Comparison of ENCODE assay signal across 32 cellular contexts in genomic region chr6:84669945-84670344, GRCh38.
"Had no signal": no experiment of that assay in that cellular context is flagged by ENCODE, and none has a peak within 500 bp of the region (broad histone marks: within the 10 kb centered on the region; RNA-seq: fewer than 3 reads in every experiment).

No MANE protein-coding gene starts in this region.

- H3K27me3 ChIP-seq: ascending aorta, breast epithelium, cardiac muscle cell, colonic mucosa, esophagus squamous epithelium, gastroesophageal sphincter had no signal

- H3K36me3 ChIP-seq: ascending aorta, breast epithelium, cardiac muscle cell, colonic mucosa, esophagus squamous epithelium, gastroesophageal sphincter, WERI-Rb-1 had no signal

- H3K4me1 ChIP-seq: breast epithelium, colonic mucosa, esophagus squamous epithelium, gastroesophageal sphincter had no signal

- DNase-seq: activated B cell treated with CpG ODN at 0.5 μM for 24 hours; activated CD4-positive, alpha-beta T cell treated with anti-CD3 and anti-CD28 coated beads for 48 hours; activated CD4-positive, alpha-beta T cell treated with anti-CD3 and anti-CD28 coated beads, Interleukin-2, amount 50 U/mL, for 1 hour; activated CD4-positive, alpha-beta T cell treated with anti-CD3 and anti-CD28 coated beads, Interleukin-2, amount 50 U/mL, for 48 hours; activated CD8-positive, alpha-beta memory T cell treated with anti-CD3 and anti-CD28 coated beads for 24 hours; activated CD8-positive, alpha-beta T cell treated with anti-CD3 and anti-CD28 coated beads for 36 hours; activated gamma-delta T cell; activated naive CD4-positive, alpha-beta T cell; activated naive CD4-positive, alpha-beta T cell treated with anti-CD3 and anti-CD28 coated beads, Interleukin-2, amount 10 ng/mL, durations not matched to agents 7 days and 5 days; activated naive CD8-positive, alpha-beta T cell treated with anti-CD3 and anti-CD28 coated beads, Interleukin-2, amount 10 ng/mL, durations not matched to agents 7 days and 5 days; activated T-cell treated with anti-CD3 and anti-CD28 coated beads, Interleukin-2, amount 50 U/mL, for 1 hour; activated T-cell treated with anti-CD3 and anti-CD28 coated beads, Interleukin-2, amount 50 U/mL, for 48 hours; central memory CD4-positive, alpha-beta T cell; cerebellar nuclear complex; colonic mucosa; effector CD8-positive, alpha-beta T cell; esophagus squamous epithelium; foreskin melanocyte; head of caudate nucleus; T-helper 1 cell; T-helper 17 cell; T1000; WERI-Rb-1 had no signal

- FAIRE-seq: endometrium, endothelial cell of umbilical vein had no signal

- ATAC-seq: activated CD4-positive, CD25-positive, alpha-beta regulatory T cell treated with anti-CD3 and anti-CD28 coated beads, Interleukin-2, amount 50 U/mL, for 24 hours; activated CD8-positive, alpha-beta T cell treated with anti-CD3 and anti-CD28 coated beads for 36 hours; activated naive CD4-positive, alpha-beta T cell treated with anti-CD3 and anti-CD28 coated beads, Interleukin-2, amount 50 U/mL, for 72 hours; gastroesophageal sphincter; T-helper 17 cell had no signal

- H3K9me3 ChIP-seq: ascending aorta, breast epithelium, colonic mucosa, esophagus squamous epithelium, gastroesophageal sphincter had no signal

- H3K27ac ChIP-seq: ascending aorta, breast epithelium, cardiac muscle cell, colonic mucosa, epithelial cell of prostate, esophagus squamous epithelium, gastroesophageal sphincter, WERI-Rb-1 had no signal

- H3K4me3 ChIP-seq: ascending aorta, breast epithelium, cardiac muscle cell, colonic mucosa, esophagus squamous epithelium, gastroesophageal sphincter had no signal
